In the genomic region with DNA sequence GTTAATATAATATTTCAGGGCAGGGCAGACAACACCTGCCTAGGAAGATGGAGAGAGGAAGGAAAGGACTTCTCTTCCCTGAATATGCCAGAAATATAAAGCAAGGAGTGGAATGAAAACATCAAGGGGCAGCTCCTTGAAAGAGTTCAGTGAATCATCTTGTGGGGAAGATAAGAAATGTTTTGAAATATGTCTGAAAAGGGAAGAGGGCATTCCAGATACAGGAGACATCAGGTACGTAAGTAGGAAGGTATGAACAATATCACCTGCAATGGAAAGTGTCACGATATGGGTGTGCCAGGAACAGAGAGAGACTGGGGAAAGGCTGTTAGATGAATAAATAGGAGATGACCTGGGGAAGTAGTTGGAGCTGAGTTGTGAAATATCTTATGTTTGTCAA, we compare ENCODE assay signal across 18 cellular contexts.
"Had no signal": no experiment of that assay in that cellular context is flagged by ENCODE, and none has a peak within 500 bp of the region (broad histone marks: within the 10 kb centered on the region; RNA-seq: fewer than 3 reads in every experiment).

No MANE protein-coding gene starts in this region.

- H3K27ac ChIP-seq: coronary artery, esophagus squamous epithelium, gastrocnemius medialis, neural progenitor cell, prostate gland, right atrium auricular region, tibial nerve had no signal

- H3K9me3 ChIP-seq: esophagus squamous epithelium, gastrocnemius medialis, prostate gland, right atrium auricular region, tibial nerve had no signal

- H3K27me3 ChIP-seq: esophagus squamous epithelium, gastrocnemius medialis, neural progenitor cell, right atrium auricular region, tibial nerve had no signal

- FAIRE-seq: urothelium cell line had no signal

- H3K36me3 ChIP-seq: esophagus squamous epithelium, gastrocnemius medialis, neural progenitor cell, prostate gland, right atrium auricular region, tibial nerve had no signal

- DNase-seq: activated naive CD4-positive, alpha-beta T cell; activated naive CD8-positive, alpha-beta T cell treated with anti-CD3 and anti-CD28 coated beads for 36 hours; activated T-cell treated with anti-CD3 and anti-CD28 coated beads, Interleukin-2, amount 50 U/mL, for 1 hour; cerebellar nuclear complex; esophagus squamous epithelium; gastrocnemius medialis; hypothalamus; left cardiac atrium; mesenchymal stem cell; naive B cell; stimulated activated CD4-positive, alpha-beta T cell treated with anti-CD3 and anti-CD28 coated beads, Interleukin-12 subunit alpha, Interleukin-12 subunit beta, amount 100 ng/mL, for 4 hours; substantia nigra had no signal

- H2AFZ ChIP-seq: neural progenitor cell had no signal

- H3K4me1 ChIP-seq: gastrocnemius medialis, neural progenitor cell, prostate gland had no signal

- H3K4me3 ChIP-seq: coronary artery, esophagus squamous epithelium, gastrocnemius medialis, neural progenitor cell, prostate gland, right atrium auricular region, tibial nerve had no signal

- H3K4me2 ChIP-seq: neural progenitor cell had no signal

- H3K9ac ChIP-seq: neural progenitor cell had no signal
